ENCODE assay signal across 1 cellular context in the genomic region with DNA sequence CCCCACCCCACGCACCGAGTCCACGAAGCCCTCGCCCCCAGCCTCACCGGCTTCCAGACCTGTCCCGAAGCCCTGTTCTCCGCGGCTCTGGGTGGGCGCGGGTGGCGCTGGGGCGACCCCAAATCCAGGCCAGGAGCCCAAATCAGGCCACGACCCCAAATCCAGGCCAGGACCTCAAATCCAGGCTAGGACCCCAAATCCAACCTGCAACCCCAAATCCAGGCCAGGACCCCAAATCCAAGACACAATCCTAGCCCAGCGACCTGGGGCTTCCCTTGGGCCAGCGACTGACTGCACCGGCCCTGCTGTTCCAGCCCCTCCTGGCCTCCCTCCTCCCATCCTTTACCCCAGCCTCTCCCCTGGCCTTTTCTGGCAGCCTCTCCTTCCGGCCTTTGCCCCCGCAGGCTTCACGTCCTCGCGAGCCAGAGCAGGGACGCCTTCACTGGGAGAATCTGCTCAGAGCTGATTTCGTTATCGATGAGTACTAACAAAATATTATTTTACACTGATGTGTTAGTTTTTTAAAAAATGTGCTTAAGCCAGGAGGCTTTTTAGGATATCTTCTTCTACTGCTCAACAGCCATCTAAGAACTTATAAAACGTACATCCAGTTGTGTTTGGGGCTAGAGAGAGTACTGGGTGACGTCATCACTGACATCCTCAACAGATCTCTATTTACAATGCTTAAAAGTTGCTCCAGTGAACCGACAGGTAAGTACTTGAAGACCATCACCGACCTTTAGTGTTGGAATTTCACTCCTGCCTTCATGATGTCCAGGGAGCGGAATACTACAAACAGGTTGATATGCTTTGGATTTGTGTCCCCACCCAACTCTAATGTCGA.
TF ChIP-seq lines count a peak whose summit lies in the region.

No MANE protein-coding gene starts in this region.

TF ChIP-seq in endothelial cell of umbilical vein, 7 proteins besides CTCF, POLR2A, EP300 and RAD21 (continued from another document):
- no peak for TF ChIP-seq GATA2 (IDR thresholded peaks at IDR 0.05; ENCODE audit: insufficient read depth, insufficient read length, low read depth, low read length)
- no peak for TF ChIP-seq JUN (IDR thresholded peaks at IDR 0.05; ENCODE audit: borderline replicate concordance, insufficient read depth, insufficient read length, low read depth)
- TF ChIP-seq EZH2 (IDR thresholded peaks at IDR 0.05; ENCODE audit: borderline replicate concordance, low read depth, low read length, severe bottlenecking) = no peak
- TF ChIP-seq POLR2AphosphoS5 (IDR thresholded peaks at IDR 0.05; ENCODE audit: insufficient read depth, low read depth, low read length) = no peak
- TF ChIP-seq FOS (IDR thresholded peaks at IDR 0.05; ENCODE audit: borderline replicate concordance, insufficient read depth, low read length) = no peak
